ENCODE assay signal across 18 cellular contexts in the genomic region with DNA sequence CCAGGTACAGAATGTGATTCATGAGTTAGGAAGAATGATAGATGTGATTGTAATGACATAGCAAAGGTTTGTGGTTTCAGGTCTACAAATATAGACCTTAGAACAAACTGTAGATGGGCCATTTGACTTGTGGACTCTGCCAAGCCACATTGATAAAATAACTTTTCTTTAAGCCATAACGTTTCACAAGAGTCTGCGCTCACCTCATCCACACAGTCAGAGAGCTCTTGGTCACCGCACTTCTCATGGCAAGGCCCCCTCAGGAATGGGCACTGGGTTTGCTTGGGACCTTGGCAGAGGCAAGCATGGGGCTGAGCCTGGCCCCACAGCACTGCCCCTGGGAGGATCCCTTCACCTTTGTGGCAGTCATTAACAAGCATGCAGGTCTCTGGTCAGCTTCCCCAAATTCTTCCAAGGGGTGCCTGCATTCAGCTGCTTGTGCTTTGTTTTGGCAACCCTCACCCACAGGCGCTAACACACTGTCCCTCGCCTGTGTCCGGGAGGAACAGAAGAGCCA. TPM values are rescaled to one million over a fixed set of nuclear protein-coding genes. Genes with fewer than 3 reads are reported as not detected.
DNase-seq lines count a peak whose midpoint lies in the region; ATAC-seq and TF ChIP-seq lines count a peak whose summit lies in the region.
"Had no signal": no experiment of that assay in that cellular context is flagged by ENCODE, and none has a peak within 500 bp of the region (broad histone marks: within the 10 kb centered on the region; RNA-seq: fewer than 3 reads in every experiment).

No MANE protein-coding gene starts in this region.

- no TSS peak for BruUV-seq in HCT116 (replicated peaks; lab: Mats Ljungman, UMichigan)

- no peak for TF ChIP-seq EP300 in gastroesophageal sphincter (IDR thresholded peaks at IDR 0.05)

- H3K9ac ChIP-seq in HCT116 (ENCODE audit: low read length) = no peak overlapping the region
- H3K9ac ChIP-seq: KMS-11 had no signal

- H3K4me3 ChIP-seq in HCT116 (replicated peaks in 1 of 2; ENCODE audit: low read depth in 1 of 2, low read length in 2 of 2) (no peak overlapping the region), gastroesophageal sphincter (no peak overlapping the region)

- POLR2A ChIA-PET in HCT116 (lab: Charles Lee) = no interaction called here

- RAD21 ChIA-PET in HCT116 (lab: Charles Lee; ENCODE audit: low non-redundant PET in 1 of 2, low total read pairs in 2 of 2, uncharacterized antibody in 2 of 2, unreplicated experiment in 2 of 2) = no interaction called here

- no peaks in the 10 kb centered on the region for H4K20me1 ChIP-seq in HCT116 (ENCODE audit: insufficient read depth)

- 18 to 63% methylated on average over 2 to 6 of the region's 6 CpGs for WGBS in gastroesophageal sphincter (ENCODE audit: low coverage in 1 of 2), 2 donors

- peak; percentile 27; the same call in 1 of the 2 replicates for ATAC-seq in HCT116
- ATAC-seq in gastroesophageal sphincter = peak; percentile 77
- no peak for ATAC-seq in GM18909 (IDR thresholded peaks at IDR 0.05; ENCODE audit: poor library complexity, unreplicated experiment)
- ATAC-seq in HG03108 (IDR thresholded peaks at IDR 0.05; ENCODE audit: unreplicated experiment) = no peak
- ATAC-seq in HG02970 (IDR thresholded peaks at IDR 0.05; ENCODE audit: low FRiP score, unreplicated experiment) = no peak
- ATAC-seq: activated naive CD8-positive, alpha-beta T cell treated with anti-CD3 and anti-CD28 coated beads, Interleukin-2, amount 50 U/mL, for 24 hours; left cardiac atrium had no signal

- CTCF ChIA-PET in HCT116 (lab: Charles Lee) = no interaction called here

- no peaks in the 10 kb centered on the region for H3K9me2 ChIP-seq in HCT116 (ENCODE audit: insufficient read depth)

- H3K27ac ChIP-seq in HCT116 (ENCODE audit: low read depth, low read length) = no peak overlapping the region
- H3K27ac ChIP-seq in angular gyrus (ENCODE audit: low read depth, low read length) = peak overlapping the region; percentile 4
- H3K27ac ChIP-seq in gastroesophageal sphincter = peak overlapping the region; percentile 85 to 96 (median 90)
- H3K27ac ChIP-seq: KMS-11 had no signal

- TF ChIP-seq CTCF in HCT116 (IDR thresholded peaks at IDR 0.05 in 2 of 3, conservative IDR thresholded peaks at IDR 0.05 in 1 of 3; ENCODE audit: borderline replicate concordance in 1 of 3, insufficient read depth in 1 of 3, low read depth in 2 of 3, low read length in 2 of 3) (no peak), gastroesophageal sphincter (IDR thresholded peaks at IDR 0.05) (no peak)

- DNase-seq in HCT116 (ENCODE audit: low read depth, low spot score) = no peak
- peak; percentile 18 for DNase-seq in renal cortical epithelial cell (ENCODE audit: low read depth)
- no peak for DNase-seq in SHP77 (lab: John Stamatoyannopoulos, UW)
- DNase-seq: activated CD4-positive, CD25-positive, alpha-beta regulatory T cell treated with anti-CD3 and anti-CD28 coated beads, Interleukin-2, amount 50 U/mL, for 72 hours; activated naive CD8-positive, alpha-beta T cell treated with anti-CD3 and anti-CD28 coated beads, Interleukin-2, amount 50 U/mL, for 24 hours; left cardiac atrium; midbrain; NCI-H1048; NCI-H2081 treated with DMSO at 0.1 percent for 48 hours; NCI-H510A treated with DMSO at 0.1 percent for 48 hours; nucleus accumbens; stimulated activated CD4-positive, alpha-beta T cell treated with anti-CD3 and anti-CD28 coated beads, Interleukin-2, amount 100 ng/mL, for 48 hours had no signal

- no peak overlapping the region for H2AFZ ChIP-seq in HCT116 (ENCODE audit: low read depth, low read length, poor library complexity, severe bottlenecking)

- no peaks in the 10 kb centered on the region for H3K9me3 ChIP-seq in HCT116 (ENCODE audit: control insufficient read depth in 1 of 2, insufficient read depth in 1 of 2, low read depth in 1 of 2, low read length in 2 of 2)
- no peaks in the 10 kb centered on the region for H3K9me3 ChIP-seq in gastroesophageal sphincter

- TF ChIP-seq POLR2A in HCT116 (IDR thresholded peaks at IDR 0.05; ENCODE audit: borderline replicate concordance, extremely low read depth, insufficient read depth, insufficient read length) (no peak), gastroesophageal sphincter (IDR thresholded peaks at IDR 0.05) (no peak)

- H3K36me3 ChIP-seq in HCT116 (ENCODE audit: control insufficient read depth in 1 of 2, insufficient read depth in 2 of 2, low read length in 2 of 2) = no peaks in the 10 kb centered on the region
- peaks cover 0 to 68% of the 10 kb centered on the region in 2 donors for H3K36me3 ChIP-seq in gastroesophageal sphincter

- no peaks in the 10 kb centered on the region for H3K4me1 ChIP-seq in HCT116 (ENCODE audit: control insufficient read depth in 1 of 2, insufficient read depth in 2 of 2, low read length in 2 of 2)
- peaks cover 0 to 51% (median 0%) of the 10 kb centered on the region in 3 donors for H3K4me1 ChIP-seq in gastroesophageal sphincter

- intact Hi-C loops in HCT116 (cut with micrococcal nuclease) = no loop called here

- H3K4me2 ChIP-seq in HCT116 (ENCODE audit: low read length) = no peak overlapping the region
- H3K4me2 ChIP-seq: KMS-11 had no signal

- TF ChIP-seq RAD21 in HCT116 (IDR thresholded peaks at IDR 0.05; ENCODE audit: low read depth) = no peak

- no peaks in the 10 kb centered on the region for H3K79me2 ChIP-seq in HCT116 (ENCODE audit: insufficient read depth, low read length)

- no peaks in the 10 kb centered on the region for H3K27me3 ChIP-seq in HCT116 (ENCODE audit: insufficient read depth, low read length)
- H3K27me3 ChIP-seq in gastroesophageal sphincter = no peaks in the 10 kb centered on the region

TF ChIP-seq in HCT116, 20 proteins besides CTCF, POLR2A, EP300 and RAD21:
- TF ChIP-seq, protein P1, sequence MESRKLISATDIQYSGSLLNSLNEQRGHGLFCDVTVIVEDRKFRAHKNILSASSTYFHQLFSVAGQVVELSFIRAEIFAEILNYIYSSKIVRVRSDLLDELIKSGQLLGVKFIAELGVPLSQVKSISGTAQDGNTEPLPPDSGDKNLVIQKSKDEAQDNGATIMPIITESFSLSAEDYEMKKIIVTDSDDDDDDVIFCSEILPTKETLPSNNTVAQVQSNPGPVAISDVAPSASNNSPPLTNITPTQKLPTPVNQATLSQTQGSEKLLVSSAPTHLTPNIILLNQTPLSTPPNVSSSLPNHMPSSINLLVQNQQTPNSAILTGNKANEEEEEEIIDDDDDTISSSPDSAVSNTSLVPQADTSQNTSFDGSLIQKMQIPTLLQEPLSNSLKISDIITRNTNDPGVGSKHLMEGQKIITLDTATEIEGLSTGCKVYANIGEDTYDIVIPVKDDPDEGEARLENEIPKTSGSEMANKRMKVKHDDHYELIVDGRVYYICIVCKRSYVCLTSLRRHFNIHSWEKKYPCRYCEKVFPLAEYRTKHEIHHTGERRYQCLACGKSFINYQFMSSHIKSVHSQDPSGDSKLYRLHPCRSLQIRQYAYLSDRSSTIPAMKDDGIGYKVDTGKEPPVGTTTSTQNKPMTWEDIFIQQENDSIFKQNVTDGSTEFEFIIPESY (IDR thresholded peaks at IDR 0.05; ENCODE audit: extremely low read depth, insufficient replicate concordance, low read length) = no peak
- TF ChIP-seq JUND (IDR thresholded peaks at IDR 0.05) (no peak), POLR2AphosphoS5 (IDR thresholded peaks at IDR 0.05; ENCODE audit: low read depth, low read length) (no peak), ELF1 (IDR thresholded peaks at IDR 0.05; ENCODE audit: borderline replicate concordance, low read depth) (no peak)

RNA-seq across cellular contexts. Expression of a gene that starts 14.0 kb away (rescaled TPM):
- total RNA-seq in HCT116 (2021; ENCODE audit: unreplicated experiment) (16.4 TPM), gastroesophageal sphincter (100 to 1,000 TPM in 3 of 4 donors, 10 to 100 TPM in 1; 69.6 to 298 (median 152) TPM), renal cortical epithelial cell (27.1 and 67.8 TPM in 2 replicates)
- polyA plus RNA-seq in HCT116 (2012) = 14.5 and 14.7 TPM in 2 replicates

Comparison
In these comparisons a context has a peak if more than half of its experiments do, and no peak if none do; other contexts are left out.
1. ATAC-seq: peak in HCT116 (single experiment) and gastroesophageal sphincter (single experiment); none in GM18909 (single experiment), HG03108 (single experiment) and HG02970 (single experiment).